ENCODE assay signal across 14 cellular contexts in the genomic region with DNA sequence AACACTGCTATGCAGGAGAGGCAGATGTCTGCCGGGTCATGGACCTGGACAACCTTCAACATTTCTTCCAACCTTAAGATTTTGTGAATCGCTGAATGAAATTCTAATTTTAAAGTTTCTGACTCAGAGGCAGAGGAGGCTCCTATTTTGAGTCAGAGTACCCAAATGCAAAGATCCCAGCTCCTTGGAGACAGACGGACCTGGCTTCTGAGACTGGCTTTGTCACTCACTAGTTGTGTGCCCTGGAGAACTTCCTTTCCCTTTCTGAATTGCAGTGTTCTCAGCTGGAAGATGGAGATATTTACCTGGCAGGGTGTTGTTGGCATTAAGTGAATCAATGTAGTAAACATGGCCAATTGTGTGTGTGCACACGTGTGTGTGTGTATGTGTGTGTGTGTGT. TPM values are rescaled to one million over a fixed set of nuclear protein-coding genes. Genes with fewer than 3 reads are reported as not detected.
DNase-seq lines count a peak whose midpoint lies in the region; ATAC-seq and TF ChIP-seq lines count a peak whose summit lies in the region.
"Had no signal": no experiment of that assay in that cellular context is flagged by ENCODE, and none has a peak within 500 bp of the region (broad histone marks: within the 10 kb centered on the region; RNA-seq: fewer than 3 reads in every experiment).

No MANE protein-coding gene starts in this region.

- H3K9me3 Mint-ChIP-seq in activated T-helper 17 cell treated with anti-CD3 and anti-CD28 coated beads, Interleukin-2, amount 50 U/mL, for 72 hours = no peaks in the 10 kb centered on the region
- H3K9me3 Mint-ChIP-seq in memory B cell (no peaks in the 10 kb centered on the region), T-cell (no peaks in the 10 kb centered on the region)
- H3K9me3 Mint-ChIP-seq: naive thymus-derived CD4-positive, alpha-beta T cell had no signal

- CTCF ChIA-PET in HEK293 (lab: Yijun Ruan, JAX) = interaction anchor here (0.6 to 6.4 kb wide), 11 partner anchors 26 to 871 kb away, joined by 3 to 106 read pairs (median 22); no protein-coding TSS in a partner anchor
- CTCF ChIA-PET in T-cell (lab: Charles Lee) = interaction anchor here (0.6 to 4.8 kb wide), 11 partner anchors 12 to 625 kb away, joined by 3 to 28 read pairs (median 4); no protein-coding TSS in a partner anchor
- CTCF ChIA-PET in GM10248 (lab: Yijun Ruan, JAX) = interaction anchor here (1.1 to 16.0 kb wide), 20 partner anchors 7 to 625 kb away, joined by 3 to 300 read pairs (median 21); a partner anchor contains a TSS

- peak overlapping the region; percentile 92 for H3K27ac Mint-ChIP-seq in activated T-helper 17 cell treated with anti-CD3 and anti-CD28 coated beads, Interleukin-2, amount 50 U/mL, for 72 hours
- H3K27ac Mint-ChIP-seq in memory B cell (peak overlapping the region; percentile 29), T-cell (peak overlapping the region in 1 of 2 donors; percentile 5)
- H3K27ac Mint-ChIP-seq: H9 had no signal

- POLR2A ChIA-PET in HEK293 (lab: Yijun Ruan, JAX) = interaction anchor here (0.9 to 12.2 kb wide), 4 partner anchors 35 to 55 kb away, joined by 3 to 163 read pairs (median 16); a partner anchor contains a TSS
- POLR2A ChIA-PET in T-cell (lab: Charles Lee) = interaction anchor here in 1 of 2 donors (0.5 kb wide), 1 partner anchor 151 kb away, joined by 6 read pairs; no protein-coding TSS in a partner anchor
- POLR2A ChIA-PET in GM10248 (lab: Yijun Ruan, JAX) = interaction anchor here (1.9 to 5.9 kb wide), 2 partner anchors 49 to 52 kb away, joined by 8 to 38 read pairs; a partner anchor contains a TSS

- H3K27me3 ChIP-seq in BLaER1 (no peaks in the 10 kb centered on the region), prostate gland (replicated peaks; ENCODE audit: insufficient read depth) (no peaks in the 10 kb centered on the region)
- H3K27me3 ChIP-seq: gastroesophageal sphincter had no signal

- no peak overlapping the region for H3K27ac ChIP-seq in BLaER1
- no peak overlapping the region for H3K27ac ChIP-seq in HEK293 (ENCODE audit: extremely low read depth, low read depth, low read length)
- H3K27ac ChIP-seq in prostate gland = no peak overlapping the region
- H3K27ac ChIP-seq: gastroesophageal sphincter had no signal

- intact Hi-C loops in prostate gland (cut with DNase I) = loop anchor here (5.0 kb wide), 1 partner anchor 103 kb away; no protein-coding TSS in a partner anchor

- H3K4me3 ChIP-seq in BLaER1 (no peak overlapping the region), HEK293 (ENCODE audit: low read depth, low read length) (no peak overlapping the region), prostate gland (no peak overlapping the region)
- H3K4me3 ChIP-seq: gastroesophageal sphincter had no signal

- peak; percentile 72 for ATAC-seq in activated T-helper 17 cell treated with anti-CD3 and anti-CD28 coated beads, Interleukin-2, amount 50 U/mL, for 72 hours (replicated peaks)
- no peak for ATAC-seq in memory B cell (ENCODE audit: low read depth)
- ATAC-seq in T-cell (replicated peaks in 1 of 4) = no peak
- ATAC-seq: gastroesophageal sphincter; naive thymus-derived CD4-positive, alpha-beta T cell had no signal

- H3K9me3 ChIP-seq in BLaER1 (no peaks in the 10 kb centered on the region), HEK293 (ENCODE audit: control insufficient read depth, insufficient read depth, low read depth, low read length) (no peaks in the 10 kb centered on the region), prostate gland (no peaks in the 10 kb centered on the region)
- H3K9me3 ChIP-seq: gastroesophageal sphincter had no signal

- H3K4me1 Mint-ChIP-seq in activated T-helper 17 cell treated with anti-CD3 and anti-CD28 coated beads, Interleukin-2, amount 50 U/mL, for 72 hours = peaks cover 45% of the 10 kb centered on the region
- peaks cover 47% of the 10 kb centered on the region for H3K4me1 Mint-ChIP-seq in memory B cell
- peaks cover 32 to 61% (median 44%) of the 10 kb centered on the region in 3 donors for H3K4me1 Mint-ChIP-seq in T-cell

- TF ChIP-seq CTCF in HEK293 (tag by site-specific recombination; IDR thresholded peaks at IDR 0.05) = no peak
- no peak for TF ChIP-seq CTCF in GM10248 (IDR thresholded peaks at IDR 0.05; ENCODE audit: control extremely low read depth, extremely low read depth, low read depth, missing control alignments)
- TF ChIP-seq CTCF in prostate gland (IDR thresholded peaks at IDR 0.05) = no peak

- no peaks in the 10 kb centered on the region for H3K36me3 Mint-ChIP-seq in activated T-helper 17 cell treated with anti-CD3 and anti-CD28 coated beads, Interleukin-2, amount 50 U/mL, for 72 hours (ENCODE audit: low read depth)
- H3K36me3 Mint-ChIP-seq in memory B cell (no peaks in the 10 kb centered on the region), T-cell (no peaks in the 10 kb centered on the region)

- 84% methylated on average over 4 of the region's 4 CpGs for WGBS in prostate gland

- DNase-seq in memory B cell (ENCODE audit: low spot score in 2 of 2) (no peak), NCI-H146 treated with DMSO at 0.1 percent for 48 hours (lab: John Stamatoyannopoulos, UW; ENCODE audit: unreplicated experiment) (no peak), T-cell (no peak), GM10248 (ENCODE audit: extremely low spot score) (no peak), prostate gland (ENCODE audit: low spot score) (no peak)
- DNase-seq: activated effector memory CD4-positive, alpha-beta T cell treated with Interleukin-2 at 50 U/mL for 16 hours; cortex of kidney; H9; naive thymus-derived CD4-positive, alpha-beta T cell; NCI-H1930 had no signal

- H3K4me3 Mint-ChIP-seq in activated T-helper 17 cell treated with anti-CD3 and anti-CD28 coated beads, Interleukin-2, amount 50 U/mL, for 72 hours = peak overlapping the region; percentile 77
- peak overlapping the region; percentile 42 for H3K4me3 Mint-ChIP-seq in memory B cell
- no peak overlapping the region for H3K4me3 Mint-ChIP-seq in T-cell
- H3K4me3 Mint-ChIP-seq: H9 had no signal

- H3K4me2 ChIP-seq in BLaER1 = peak overlapping the region; percentile 67

- no peaks in the 10 kb centered on the region for H4K20me1 ChIP-seq in BLaER1

- no peak overlapping the region for H3K9ac ChIP-seq in BLaER1

- H3K36me3 ChIP-seq in BLaER1 = no peaks in the 10 kb centered on the region
- H3K36me3 ChIP-seq in HEK293 (ENCODE audit: control insufficient read depth in 2 of 2, insufficient read depth in 1 of 2, low read length in 2 of 2) = no peaks in the 10 kb centered on the region
- H3K36me3 ChIP-seq in prostate gland = no peaks in the 10 kb centered on the region
- H3K36me3 ChIP-seq: gastroesophageal sphincter had no signal

- H3K27me3 Mint-ChIP-seq in activated T-helper 17 cell treated with anti-CD3 and anti-CD28 coated beads, Interleukin-2, amount 50 U/mL, for 72 hours = no peaks in the 10 kb centered on the region
- no peaks in the 10 kb centered on the region for H3K27me3 Mint-ChIP-seq in memory B cell
- no peaks in the 10 kb centered on the region for H3K27me3 Mint-ChIP-seq in T-cell

- no peak for TF ChIP-seq POLR2A in prostate gland (IDR thresholded peaks at IDR 0.05)

- H3K4me1 ChIP-seq in BLaER1 (peaks cover 70% of the 10 kb centered on the region), HEK293 (ENCODE audit: control insufficient read depth, insufficient read depth, low read length) (peaks cover under 1% of the 10 kb centered on the region), prostate gland (replicated peaks) (no peaks in the 10 kb centered on the region)

TF ChIP-seq in HEK293, 187 proteins besides CTCF, POLR2A, EP300 and RAD21:
- TF ChIP-seq ZNF211 (tag by site-specific recombination; IDR thresholded peaks at IDR 0.05; ENCODE audit: low read depth) = no peak
- 0 out of 2 replicates have a peak, but pooled peaks have one; percentile 17 for TF ChIP-seq GLI4 (tag by site-specific recombination; IDR thresholded peaks at IDR 0.05)

RNA-seq across cellular contexts. Expression of a gene that starts 51.9 kb away (rescaled TPM):
- total RNA-seq in activated T-helper 17 cell treated with anti-CD3 and anti-CD28 coated beads, Interleukin-2, amount 50 U/mL, for 72 hours = 10 to 100 TPM; 40.9 to 60.4 TPM
- 10 to 100 TPM; 26.6 to 85.5 (median 32.2) TPM for total RNA-seq in T-cell
- 10 to 100 TPM; 10.3 to 14.3 TPM for total RNA-seq in prostate gland

Comparison
In these comparisons a context has a peak if more than half of its experiments do, and no peak if none do; other contexts are left out.
1. H3K4me3 Mint-ChIP-seq: peak in activated T-helper 17 cell treated with anti-CD3 and anti-CD28 coated beads, Interleukin-2, amount 50 U/mL, for 72 hours (single experiment) and memory B cell (single experiment); none in T-cell (0 of 3).